8 cellular contexts compared by ENCODE assay signal in the genomic region with DNA sequence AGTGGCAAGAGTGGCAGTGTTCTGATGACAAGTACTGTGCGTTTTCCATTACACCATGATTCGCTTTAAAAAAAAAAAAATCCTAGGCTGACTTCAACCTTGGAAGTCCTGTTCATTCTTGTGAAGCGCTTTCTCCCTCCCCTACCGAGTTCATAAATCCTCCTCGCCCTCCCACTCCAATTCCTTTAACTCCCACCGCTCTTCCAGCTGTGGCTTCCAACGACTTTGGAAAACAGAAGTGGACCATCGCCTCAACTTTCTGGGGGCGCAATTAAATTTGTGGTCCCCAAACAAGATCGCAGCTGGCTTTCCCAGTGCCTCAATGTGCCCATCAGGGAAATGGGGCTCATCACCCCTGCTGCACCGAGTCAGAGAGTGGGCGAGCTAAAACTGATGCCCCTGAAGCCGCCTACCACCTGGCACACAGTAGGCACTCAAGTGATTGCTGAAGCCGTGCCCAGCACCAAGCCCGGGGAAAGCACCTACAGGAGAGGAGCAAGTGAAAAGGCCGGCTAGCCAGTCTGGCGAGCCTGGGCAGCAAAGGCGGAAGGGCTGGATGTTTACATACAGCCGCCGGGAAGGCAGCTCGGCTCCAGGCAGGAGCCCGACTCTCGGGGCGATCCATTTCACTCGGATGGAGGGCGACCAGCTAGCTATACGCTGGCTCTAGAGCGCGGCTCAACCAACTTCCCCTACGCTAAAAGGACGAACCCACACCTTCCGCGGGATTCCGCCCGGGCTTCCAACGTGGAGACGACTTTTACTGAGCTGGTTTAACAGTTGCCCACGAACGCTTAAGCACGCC. TPM values are rescaled to one million over a fixed set of nuclear protein-coding genes. Genes with fewer than 3 reads are reported as not detected.
DNase-seq lines count a peak whose midpoint lies in the region; FAIRE-seq and TF ChIP-seq lines count a peak whose summit lies in the region.

No MANE protein-coding gene starts in this region.

- H3K9me1 ChIP-seq in keratinocyte (ENCODE audit: control insufficient read depth, extremely low read depth, insufficient read depth, low read length), result no peaks in the 10 kb centered on the region

- intact Hi-C loops in breast epithelium (cut with DNase I; ENCODE audit: low total_unique reads), result no loop called here

- H3K9ac ChIP-seq in keratinocyte (ENCODE audit: control insufficient read depth, extremely low read depth, insufficient read depth, low read length), result peak overlapping the region; percentile 67

- no peaks in the 10 kb centered on the region for H4K20me1 ChIP-seq in keratinocyte (ENCODE audit: control insufficient read depth, extremely low read depth, insufficient read depth, low read length)

- peak; percentile 12 for DNase-seq in COLO829 (ENCODE audit: low spot score)
- DNase-seq in H7, result peak; percentile 56
- peak; percentile 79 for DNase-seq in NCI-H69 (lab: John Stamatoyannopoulos, UW)
- peak; percentile 67 to 75 for DNase-seq in breast epithelium (ENCODE audit: low spot score in 2 of 2)
- no peak for DNase-seq in keratinocyte (ENCODE audit: low read depth, low spot score)
- peak; percentile 26 for DNase-seq in stimulated activated CD8-positive, alpha-beta memory T cell treated with anti-CD3 and anti-CD28 coated beads, Interleukin-4, amount 100 ng/mL, for 48 hours
- no peak for DNase-seq in occipital lobe (lab: John Stamatoyannopoulos, UW)
- DNase-seq in GM12892 (ENCODE audit: insufficient read length), result no peak

- H3K27me3 ChIP-seq in H7 (ENCODE audit: control insufficient read depth, insufficient read depth, low read length) (no peaks in the 10 kb centered on the region; the same call in 1 of the 2 replicates), breast epithelium (no peaks in the 10 kb centered on the region), keratinocyte (ENCODE audit: control insufficient read depth, extremely low read depth, insufficient read depth, low read length) (no peaks in the 10 kb centered on the region)

- TF ChIP-seq POLR2A in breast epithelium (IDR thresholded peaks at IDR 0.05), result no peak
- no peak for TF ChIP-seq POLR2A in GM12892 (IDR thresholded peaks at IDR 0.05; ENCODE audit: low read depth, low read length)

- H3K36me3 ChIP-seq in H7 (replicated peaks; ENCODE audit: control insufficient read depth, insufficient read depth, low read length) (no peaks in the 10 kb centered on the region; the same call in 1 of the 2 replicates), breast epithelium (no peaks in the 10 kb centered on the region), keratinocyte (ENCODE audit: control insufficient read depth in 2 of 2, extremely low read depth in 1 of 2, insufficient read depth in 2 of 2, low read length in 2 of 2) (no peaks in the 10 kb centered on the region)

- H3K79me2 ChIP-seq in keratinocyte (ENCODE audit: control insufficient read depth, insufficient read depth, low read length), result no peaks in the 10 kb centered on the region

- H3K4me3 ChIP-seq in H7 (ENCODE audit: insufficient read depth, low read depth, low read length) (peak overlapping the region; percentile 97), breast epithelium (peak overlapping the region; percentile 90 to 99 (median 96)), keratinocyte (ENCODE audit: control insufficient read depth in 2 of 3, extremely low read depth in 1 of 3, insufficient read depth in 2 of 3, low read depth in 1 of 3, low read length in 3 of 3) (peak overlapping the region; percentile 73 to 88 (median 80))

- peak overlapping the region; percentile 90 to 96 for H3K27ac ChIP-seq in breast epithelium
- no peak overlapping the region for H3K27ac ChIP-seq in keratinocyte (ENCODE audit: control insufficient read depth, insufficient read depth, low read length)

- H2AFZ ChIP-seq in keratinocyte (ENCODE audit: control insufficient read depth, low read length), result peak overlapping the region; percentile 94

- H3K9me3 ChIP-seq in breast epithelium (no peaks in the 10 kb centered on the region), keratinocyte (ENCODE audit: control insufficient read depth, low read depth, low read length) (no peaks in the 10 kb centered on the region)

- FAIRE-seq in keratinocyte (lab: Jason Lieb, UNC) (no peak), GM12892 (lab: Jason Lieb, UNC) (no peak)

- H3K4me1 ChIP-seq in breast epithelium (no peaks in the 10 kb centered on the region), keratinocyte (ENCODE audit: control insufficient read depth, extremely low read depth, insufficient read depth, low read length) (no peaks in the 10 kb centered on the region)

- TF ChIP-seq CTCF in breast epithelium (IDR thresholded peaks at IDR 0.05), result no peak
- no peak for TF ChIP-seq CTCF in keratinocyte (optimal IDR thresholded peaks at IDR 0.05 in 1 of 3, IDR thresholded peaks at IDR 0.05 in 1 of 3, conservative IDR thresholded peaks at IDR 0.05 in 1 of 3; ENCODE audit: extremely low read depth in 1 of 3, insufficient read depth in 2 of 3, low read length in 3 of 3)

- dilution Hi-C loops in keratinocyte (cut with MboI; ENCODE audit: extremely low pct_ligation_motif_present, low sequenced_read_pairs), result no loop called here

- peak overlapping the region; percentile 83 for H3K4me2 ChIP-seq in keratinocyte (ENCODE audit: control insufficient read depth, extremely low read depth, insufficient read depth, low read depth, low read length)

RNA-seq across cellular contexts. Expression of a gene that starts 1.3 kb away (rescaled TPM):
- total RNA-seq in H7 (2014; rRNA removed; shearing (Covaris generic)), result 33.8 and 45.2 TPM in 2 replicates
- 100 to 1,000 TPM; 122 to 275 (median 127) TPM for total RNA-seq in breast epithelium
- polyA plus RNA-seq in keratinocyte, result 4.0 to 5.3 TPM (median 4.3 TPM) in 3 replicates
- 1.6 TPM for polyA plus RNA-seq in keratinocyte (2011; ENCODE audit: low read depth)
- 1.7 and 2.3 TPM in 2 replicates for polyA plus RNA-seq in keratinocyte (2011; cell fraction: cytosol; rRNA removed)
- 6.1 and 6.2 TPM in 2 replicates for polyA plus RNA-seq in keratinocyte (2011; cell fraction: nucleus; rRNA removed)
- 2.6 and 3.8 TPM in 2 replicates for polyA plus RNA-seq in keratinocyte (2012; ENCODE audit: low replicate concordance)
- 3.4 to 5.1 TPM (median 4.8 TPM) in 3 replicates for polyA minus RNA-seq in keratinocyte
- polyA minus RNA-seq in keratinocyte (2011; cell fraction: cytosol; rRNA and poly(A)+ RNA removed), result 1.7 TPM
- 5.1 and 5.2 TPM in 2 replicates for polyA minus RNA-seq in keratinocyte (2011; cell fraction: nucleus; rRNA and poly(A)+ RNA removed)
- 36.5 TPM for total RNA-seq in occipital lobe
- 0.36 TPM for polyA plus RNA-seq in GM12892 (2012; ENCODE audit: missing spikeins)

Comparison
In these comparisons a context has a peak if more than half of its experiments do, and no peak if none do; other contexts are left out.
1. DNase-seq: peak in COLO829 (single experiment), H7 (single experiment), NCI-H69 (single experiment), breast epithelium (2 of 2) and stimulated activated CD8-positive, alpha-beta memory T cell treated with anti-CD3 and anti-CD28 coated beads, Interleukin-4, amount 100 ng/mL, for 48 hours (single experiment); none in keratinocyte (single experiment), occipital lobe (single experiment) and GM12892 (single experiment).
2. Peak in every context shown above with its lines, with median percentiles within 50 percentile points of each other: H3K4me3 ChIP-seq.